8 cellular contexts compared by ENCODE assay signal in the genomic region with DNA sequence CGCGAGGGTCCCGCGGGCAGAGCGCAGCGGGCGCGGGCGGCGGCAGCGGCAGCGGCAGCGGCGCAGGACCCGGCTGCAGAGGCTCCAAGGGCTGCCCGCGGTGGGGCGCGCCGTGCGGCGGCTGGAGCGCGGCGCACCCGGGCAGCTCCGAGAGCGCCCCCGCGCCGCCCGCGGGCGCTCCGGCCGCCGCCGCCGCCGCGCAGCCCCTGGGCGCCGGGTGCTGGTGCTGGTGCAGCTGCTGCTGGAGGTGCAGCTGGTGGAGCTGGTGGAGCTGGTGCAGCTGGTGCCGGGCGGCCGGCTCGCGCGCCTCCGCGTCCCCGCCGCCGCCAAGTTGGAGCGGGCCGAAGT. TPM values are rescaled to one million over a fixed set of nuclear protein-coding genes. Genes with fewer than 3 reads are reported as not detected.
DNase-seq lines count a peak whose midpoint lies in the region; ATAC-seq, FAIRE-seq and TF ChIP-seq lines count a peak whose summit lies in the region.

No MANE protein-coding gene starts in this region.

- DNase-seq in D721Med (ENCODE audit: insufficient read length, low spot score): peak; percentile 24
- DNase-seq in breast epithelium (ENCODE audit: low spot score in 2 of 2): no peak
- no peak for DNase-seq in Ammon's horn (ENCODE audit: low spot score)
- no peak for DNase-seq in central memory CD4-positive, alpha-beta T cell

- H3K27ac ChIP-seq in KMS-11: peak overlapping the region; percentile 48; the same call in 1 of the 2 replicates
- H3K27ac ChIP-seq in breast epithelium: peak overlapping the region; percentile 98 to 99
- peak overlapping the region; percentile 81 to 84 for H3K27ac ChIP-seq in mucosa of rectum (ENCODE audit: low read depth in 2 of 2, low read length in 2 of 2)

- intact Hi-C loops in breast epithelium (cut with DNase I; ENCODE audit: low total_unique reads): loop anchor here (5.0 to 10.0 kb wide), 2 partner anchors 137 to 310 kb away; no protein-coding TSS in a partner anchor

- H3K9ac ChIP-seq in KMS-11 (peak overlapping the region; percentile 76), mucosa of rectum (ENCODE audit: low read depth in 1 of 2, low read length in 2 of 2) (peak overlapping the region; percentile 65 to 73)

- TF ChIP-seq CTCF in D721Med (IDR thresholded peaks at IDR 0.05; ENCODE audit: insufficient read depth, missing control alignments): no peak
- no peak for TF ChIP-seq CTCF in KMS-11 (conservative IDR thresholded peaks at IDR 0.05; ENCODE audit: low read depth, low read length)
- peak in 1 of 3 donors; percentile 8 for TF ChIP-seq CTCF in breast epithelium (IDR thresholded peaks at IDR 0.05)

- no peaks in the 10 kb centered on the region for H4K20me1 ChIP-seq in KMS-11 (ENCODE audit: insufficient read depth)

- no peak overlapping the region for H3K4me3 ChIP-seq in KMS-11 (IDR thresholded peaks at IDR 0.05; ENCODE audit: insufficient read depth, low read depth, low read length)
- peak overlapping the region; percentile 91 to 93 (median 93) for H3K4me3 ChIP-seq in breast epithelium
- peak overlapping the region; percentile 76 to 85 for H3K4me3 ChIP-seq in mucosa of rectum (ENCODE audit: low read length in 2 of 2)

- H3K79me2 ChIP-seq in KMS-11 (ENCODE audit: insufficient read depth, low read depth): peaks cover 12% of the 10 kb centered on the region

- H3K36me3 ChIP-seq in KMS-11 (ENCODE audit: insufficient read depth): no peaks in the 10 kb centered on the region
- H3K36me3 ChIP-seq in breast epithelium: no peaks in the 10 kb centered on the region
- H3K36me3 ChIP-seq in mucosa of rectum (ENCODE audit: control insufficient read depth in 2 of 2, insufficient read depth in 2 of 2, low read length in 2 of 2): no peaks in the 10 kb centered on the region

- peak overlapping the region; percentile 35; the same call in 1 of the 2 replicates for H3K4me2 ChIP-seq in KMS-11

- no peak for TF ChIP-seq POLR2A in breast epithelium (IDR thresholded peaks at IDR 0.05)

- H3K4me1 ChIP-seq in KMS-11 (ENCODE audit: low read depth, poor library complexity, severe bottlenecking) (peaks cover 14% of the 10 kb centered on the region), breast epithelium (peaks cover 0 to 4% of the 10 kb centered on the region in 2 donors), mucosa of rectum (ENCODE audit: control insufficient read depth in 2 of 2, insufficient read depth in 2 of 2, low read length in 2 of 2) (peaks cover 39 to 42% of the 10 kb centered on the region in 2 donors)

- no peak for FAIRE-seq in D721Med (lab: Jason Lieb, UNC)

- H2AFZ ChIP-seq in KMS-11 (ENCODE audit: low read depth): no peak overlapping the region

- H3K9me3 ChIP-seq in breast epithelium (no peaks in the 10 kb centered on the region), mucosa of rectum (ENCODE audit: control insufficient read depth in 2 of 2, low read length in 2 of 2) (no peaks in the 10 kb centered on the region)

- no peaks in the 10 kb centered on the region for H3K27me3 ChIP-seq in KMS-11 (ENCODE audit: insufficient read depth, low read depth)
- no peaks in the 10 kb centered on the region for H3K27me3 ChIP-seq in breast epithelium
- peaks cover 3 to 12% of the 10 kb centered on the region in 2 donors for H3K27me3 ChIP-seq in mucosa of rectum (ENCODE audit: control insufficient read depth in 2 of 2, insufficient read depth in 2 of 2, low read length in 2 of 2)

- ATAC-seq in GM21360 (IDR thresholded peaks at IDR 0.05; ENCODE audit: unreplicated experiment): peak; percentile 18
- ATAC-seq in GM21447 (IDR thresholded peaks at IDR 0.05; ENCODE audit: unreplicated experiment): no peak

RNA-seq across cellular contexts. Expression of gene IER5L, which starts 0.6 kb away (rescaled TPM):
- 10 to 100 TPM in 2 of 3 donors, 1 to 10 TPM in 1; 4.3 to 18.4 (median 18.1) TPM for total RNA-seq in breast epithelium

Comparison
In these comparisons a context has a peak if more than half of its experiments do, and no peak if none do; other contexts are left out.
1. H3K27ac ChIP-seq: peak in every context shown above with its lines; median percentile 98 in breast epithelium; 82 in mucosa of rectum; 48 in KMS-11.